In genomic region chr13:58018865-58019264, GRCh38 we compare ENCODE assay signal across 11 cellular contexts.
"Had no signal": no experiment of that assay in that cellular context is flagged by ENCODE, and none has a peak within 500 bp of the region (broad histone marks: within the 10 kb centered on the region; RNA-seq: fewer than 3 reads in every experiment).

No MANE protein-coding gene starts in this region.

- ATAC-seq: lower lobe of right lung; stimulated activated naive CD8-positive, alpha-beta T cell treated with anti-CD3 and anti-CD28 coated beads, Interleukin-15, amount 100 ng/mL, for 72 hours; WTC11 had no signal

- DNase-seq: activated CD4-positive, alpha-beta T cell treated with anti-CD3 and anti-CD28 coated beads, Interleukin-2, amount 10 ng/mL, durations not matched to agents 24 days and 14 days; activated naive CD4-positive, alpha-beta T cell treated with anti-CD3 and anti-CD28 coated beads, Interleukin-2, amount 10 ng/mL, durations not matched to agents 7 days and 5 days; esophagus squamous epithelium; foreskin fibroblast; immature natural killer cell; lower lobe of right lung; naive B cell; retina; stimulated activated CD4-positive, alpha-beta T cell treated with anti-CD3 and anti-CD28 coated beads, Interleukin-4, amount 100 ng/mL, for 1 hour; stimulated activated naive CD8-positive, alpha-beta T cell treated with anti-CD3 and anti-CD28 coated beads, Interleukin-15, amount 100 ng/mL, for 72 hours had no signal
